Comparison of ENCODE assay signal across 1 cellular context in the genomic region with DNA sequence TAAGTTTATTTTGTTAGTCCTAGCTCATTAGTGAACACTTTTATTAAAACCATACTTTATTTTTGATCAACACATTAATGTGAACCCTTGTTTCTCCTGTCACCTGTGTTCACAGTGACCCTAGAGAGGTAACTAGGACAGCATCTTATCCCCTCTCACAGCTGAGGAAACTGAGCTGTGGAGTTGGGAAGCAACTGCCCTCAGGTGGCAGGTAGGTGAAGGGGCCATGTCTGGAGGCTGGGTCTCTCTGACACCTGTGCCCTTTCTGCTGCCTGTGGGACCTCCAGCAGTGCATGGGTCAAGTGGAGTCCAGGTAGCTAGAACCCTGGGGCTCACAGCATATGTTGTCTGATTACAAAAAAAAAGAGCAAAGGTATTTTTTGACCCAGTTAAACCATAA.
TF ChIP-seq lines count a peak whose summit lies in the region.

No MANE protein-coding gene starts in this region.

TF ChIP-seq in HepG2, 621 proteins besides CTCF, POLR2A, EP300 and RAD21:
- TF ChIP-seq STAG1 (CRISPR knock-in tag; IDR thresholded peaks at IDR 0.05) (peak; percentile 54), NR2F6 (IDR thresholded peaks at IDR 0.05) (no peak), NR2F6 (CRISPR knock-in tag; IDR thresholded peaks at IDR 0.05) (0 out of 2 replicates have a peak, but pooled peaks have one; percentile 26), GABPA (IDR thresholded peaks at IDR 0.05; ENCODE audit: low read depth, low read length) (no peak), GABPA (CRISPR knock-in tag; IDR thresholded peaks at IDR 0.05; ENCODE audit: low read depth) (no peak)
- TF ChIP-seq, protein P1, sequence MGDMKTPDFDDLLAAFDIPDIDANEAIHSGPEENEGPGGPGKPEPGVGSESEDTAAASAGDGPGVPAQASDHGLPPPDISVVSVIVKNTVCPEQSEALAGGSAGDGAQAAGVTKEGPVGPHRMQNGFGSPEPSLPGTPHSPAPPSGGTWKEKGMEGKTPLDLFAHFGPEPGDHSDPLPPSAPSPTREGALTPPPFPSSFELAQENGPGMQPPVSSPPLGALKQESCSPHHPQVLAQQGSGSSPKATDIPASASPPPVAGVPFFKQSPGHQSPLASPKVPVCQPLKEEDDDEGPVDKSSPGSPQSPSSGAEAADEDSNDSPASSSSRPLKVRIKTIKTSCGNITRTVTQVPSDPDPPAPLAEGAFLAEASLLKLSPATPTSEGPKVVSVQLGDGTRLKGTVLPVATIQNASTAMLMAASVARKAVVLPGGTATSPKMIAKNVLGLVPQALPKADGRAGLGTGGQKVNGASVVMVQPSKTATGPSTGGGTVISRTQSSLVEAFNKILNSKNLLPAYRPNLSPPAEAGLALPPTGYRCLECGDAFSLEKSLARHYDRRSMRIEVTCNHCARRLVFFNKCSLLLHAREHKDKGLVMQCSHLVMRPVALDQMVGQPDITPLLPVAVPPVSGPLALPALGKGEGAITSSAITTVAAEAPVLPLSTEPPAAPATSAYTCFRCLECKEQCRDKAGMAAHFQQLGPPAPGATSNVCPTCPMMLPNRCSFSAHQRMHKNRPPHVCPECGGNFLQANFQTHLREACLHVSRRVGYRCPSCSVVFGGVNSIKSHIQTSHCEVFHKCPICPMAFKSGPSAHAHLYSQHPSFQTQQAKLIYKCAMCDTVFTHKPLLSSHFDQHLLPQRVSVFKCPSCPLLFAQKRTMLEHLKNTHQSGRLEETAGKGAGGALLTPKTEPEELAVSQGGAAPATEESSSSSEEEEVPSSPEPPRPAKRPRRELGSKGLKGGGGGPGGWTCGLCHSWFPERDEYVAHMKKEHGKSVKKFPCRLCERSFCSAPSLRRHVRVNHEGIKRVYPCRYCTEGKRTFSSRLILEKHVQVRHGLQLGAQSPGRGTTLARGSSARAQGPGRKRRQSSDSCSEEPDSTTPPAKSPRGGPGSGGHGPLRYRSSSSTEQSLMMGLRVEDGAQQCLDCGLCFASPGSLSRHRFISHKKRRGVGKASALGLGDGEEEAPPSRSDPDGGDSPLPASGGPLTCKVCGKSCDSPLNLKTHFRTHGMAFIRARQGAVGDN (CRISPR knock-in tag; IDR thresholded peaks at IDR 0.05) = peak; percentile 11; the same call in 1 of the 2 replicates
